Comparison of ENCODE assay signal across 23 cellular contexts in the genomic region with DNA sequence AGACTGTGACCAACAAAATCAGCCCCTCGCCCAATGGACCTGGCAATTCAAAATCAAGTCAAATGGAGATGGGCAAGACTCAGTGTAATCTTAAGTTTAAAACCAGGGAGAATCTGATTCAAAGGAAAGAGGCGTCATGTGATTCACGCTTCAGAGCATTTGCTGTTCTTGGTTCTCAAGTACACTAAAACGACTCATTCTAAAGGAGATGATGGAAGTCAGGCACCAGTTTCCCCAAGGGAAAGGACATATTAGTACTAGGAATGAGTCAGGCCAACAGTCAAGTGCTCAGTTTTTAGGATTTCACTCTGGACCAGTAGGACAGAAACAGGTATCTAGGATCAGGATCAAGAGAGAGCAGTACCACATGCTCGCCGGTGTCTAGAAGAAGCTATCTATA.
A peak's percentile ranks its signal among the peaks of the same experiment; 100 is the strongest.
DNase-seq lines count a peak whose midpoint lies in the region; ATAC-seq, FAIRE-seq and TF ChIP-seq lines count a peak whose summit lies in the region.
"Had no signal": no experiment of that assay in that cellular context is flagged by ENCODE, and none has a peak within 500 bp of the region (broad histone marks: within the 10 kb centered on the region; RNA-seq: fewer than 3 reads in every experiment).

No MANE protein-coding gene starts in this region.

- H3K79me1 ChIP-seq in IMR-90 (ENCODE audit: low read depth in 1 of 2, low read length in 2 of 2) = no peaks in the 10 kb centered on the region

- peak; percentile 10 for DNase-seq in AG10803 (ENCODE audit: low read depth)
- DNase-seq in IMR-90 = peak; percentile 26
- DNase-seq in endothelial cell of umbilical vein (ENCODE audit: low read depth, low spot score) = peak; percentile 6
- DNase-seq in kidney tubule cell (ENCODE audit: low spot score) = peak; percentile 63
- DNase-seq in T-helper 9 cell = no peak
- no peak for DNase-seq in ascending aorta (ENCODE audit: low spot score in 2 of 2)
- no peak for DNase-seq in MG63
- DNase-seq: BE2C; C1 segment of cervical spinal cord; CD4-positive, CD25-positive, alpha-beta regulatory T cell; CD8-positive, alpha-beta memory T cell; COR-L47; DMS 273 treated with DMSO at 0.1 percent for 48 hours; DMS53; DND-41; EL; GOT3; H7; HFFc6 had no signal

- H3K27ac ChIP-seq in IMR-90 (ENCODE audit: insufficient read depth, low read length) (no peak overlapping the region), endothelial cell of umbilical vein (ENCODE audit: insufficient read depth, low read depth, low read length) (no peak overlapping the region), ascending aorta (no peak overlapping the region)

- H2AK9ac ChIP-seq in IMR-90 (replicated peaks; ENCODE audit: low read depth, low read length, poor library complexity) = no peak overlapping the region

- H4K20me1 ChIP-seq in IMR-90 (ENCODE audit: insufficient read depth, low read length) (no peaks in the 10 kb centered on the region), endothelial cell of umbilical vein (replicated peaks; ENCODE audit: control insufficient read depth, extremely low read depth, insufficient read depth, low read length) (no peaks in the 10 kb centered on the region)

- H2AFZ ChIP-seq in IMR-90 (replicated peaks; ENCODE audit: low read length, poor library complexity) (no peak overlapping the region), endothelial cell of umbilical vein (ENCODE audit: low read depth, low read length) (no peak overlapping the region)

- no peaks in the 10 kb centered on the region for H3K36me3 ChIP-seq in IMR-90 (ENCODE audit: control insufficient read depth, insufficient read depth, low read length)
- no peaks in the 10 kb centered on the region for H3K36me3 ChIP-seq in endothelial cell of umbilical vein (ENCODE audit: control insufficient read depth in 2 of 2, extremely low read depth in 1 of 2, insufficient read depth in 2 of 2, low read length in 2 of 2)
- no peaks in the 10 kb centered on the region for H3K36me3 ChIP-seq in ascending aorta
- H3K36me3 ChIP-seq in MG63 = no peaks in the 10 kb centered on the region
- H3K36me3 ChIP-seq: BE2C had no signal

- H3K9me3 ChIP-seq in IMR-90 (ENCODE audit: control insufficient read depth, insufficient read depth, low read length) (no peaks in the 10 kb centered on the region), endothelial cell of umbilical vein (replicated peaks; ENCODE audit: control insufficient read depth, insufficient read depth, low read length) (no peaks in the 10 kb centered on the region), ascending aorta (no peaks in the 10 kb centered on the region), MG63 (no peaks in the 10 kb centered on the region)
- H3K9me3 ChIP-seq: BE2C had no signal

- H3K4me2 ChIP-seq in IMR-90 (ENCODE audit: low read depth, low read length) (no peak overlapping the region), endothelial cell of umbilical vein (ENCODE audit: insufficient read depth, low read length) (no peak overlapping the region)

- FAIRE-seq in endothelial cell of umbilical vein (lab: Jason Lieb, UNC) = no peak
- FAIRE-seq: GM12878, HTR-8/SVneo had no signal

- no peak overlapping the region for H4K91ac ChIP-seq in IMR-90 (ENCODE audit: insufficient read depth, low read depth, low read length)

- H2AK5ac ChIP-seq in IMR-90 (ENCODE audit: low read depth, low read length) = no peak overlapping the region

- dilution Hi-C loops in IMR-90 (cut with HindIII; ENCODE audit: low sequenced_read_pairs, unreplicated experiment) (no loop called here), endothelial cell of umbilical vein (cut with MboI; ENCODE audit: extremely low pct_ligation_motif_present, low sequenced_read_pairs) (no loop called here)

- H3K4ac ChIP-seq in IMR-90 (ENCODE audit: low read depth, low read length) = no peak overlapping the region

- H3K18ac ChIP-seq in IMR-90 (ENCODE audit: low read depth, low read length) = no peak overlapping the region

- H2BK5ac ChIP-seq in IMR-90 (ENCODE audit: low read depth, low read length, poor library complexity, severe bottlenecking) = no peak overlapping the region

- no peak overlapping the region for H2BK15ac ChIP-seq in IMR-90 (ENCODE audit: low read depth, low read length)

- intact Hi-C loops in IMR-90 (cut with micrococcal nuclease) = no loop called here
- intact Hi-C loops in endothelial cell of umbilical vein (cut with micrococcal nuclease) = loop anchor here (1.0 kb wide), 1 partner anchor 11 kb away; no protein-coding TSS in a partner anchor
- intact Hi-C loops in ascending aorta (cut with DNase I) = no loop called here

- BruUV-seq in IMR-90 (replicated peaks; lab: Mats Ljungman, UMichigan) = no TSS peak
- BruUV-seq in endothelial cell of umbilical vein (replicated peaks; lab: Mats Ljungman, UMichigan) = no TSS peak

- CTCF ChIA-PET in IMR-90 (lab: Yijun Ruan, JAX) (no interaction called here), endothelial cell of umbilical vein (lab: Charles Lee) (interaction anchor here (1.3 to 2.0 kb wide), 2 partner anchors 9 to 12 kb away, joined by 3 to 6 read pairs; no protein-coding TSS in a partner anchor)

- no peaks in the 10 kb centered on the region for H3K79me2 ChIP-seq in endothelial cell of umbilical vein (ENCODE audit: control insufficient read depth, insufficient read depth, low read length)

- H3K27me3 ChIP-seq in IMR-90 (ENCODE audit: control insufficient read depth, insufficient read depth, low read length) (no peaks in the 10 kb centered on the region), endothelial cell of umbilical vein (ENCODE audit: control insufficient read depth in 2 of 2, insufficient read depth in 2 of 2, low read length in 2 of 2) (no peaks in the 10 kb centered on the region), ascending aorta (no peaks in the 10 kb centered on the region), MG63 (no peaks in the 10 kb centered on the region)
- H3K27me3 ChIP-seq: BE2C had no signal

- POLR2A ChIA-PET in IMR-90 (lab: Charles Lee; ENCODE audit: unreplicated experiment) (no interaction called here), endothelial cell of umbilical vein (lab: Charles Lee) (no interaction called here)

- 100% methylated on average over 3 of the region's 6 CpGs; no CpG with 5 or more reads in 1 of the 2 experiments for WGBS in IMR-90 (ENCODE audit: extremely low coverage in 2 of 2, insufficient read length in 1 of 2), 2 experiments

- no peak overlapping the region for H4K5ac ChIP-seq in IMR-90 (ENCODE audit: low read depth, low read length)

- no peak overlapping the region for H3K56ac ChIP-seq in IMR-90 (ENCODE audit: extremely low read depth, insufficient read depth, low read length)

- no peak for ATAC-seq in IMR-90 (ENCODE audit: low read depth)
- no peak for ATAC-seq in HG02970 (IDR thresholded peaks at IDR 0.05; ENCODE audit: low FRiP score, unreplicated experiment)
- ATAC-seq: GM12878, HCT116 had no signal

- H3K14ac ChIP-seq in IMR-90 (replicated peaks; ENCODE audit: low read depth, low read length) = no peak overlapping the region

- H3K23ac ChIP-seq in IMR-90 (ENCODE audit: low read depth, low read length) = no peak overlapping the region

- no peak for TF ChIP-seq RAD21 in IMR-90 (IDR thresholded peaks at IDR 0.05; ENCODE audit: low read length)

- no peak overlapping the region for H2BK120ac ChIP-seq in IMR-90 (ENCODE audit: low read depth, low read length)

- H3K9ac ChIP-seq in IMR-90 (ENCODE audit: low read depth, low read length) (no peak overlapping the region), endothelial cell of umbilical vein (replicated peaks; ENCODE audit: extremely low read depth, insufficient read depth, low read length) (no peak overlapping the region)

- H3K9me1 ChIP-seq in IMR-90 (ENCODE audit: insufficient read depth, low read length) (no peaks in the 10 kb centered on the region), endothelial cell of umbilical vein (replicated peaks; ENCODE audit: control insufficient read depth, extremely low read depth, insufficient read depth, low read length) (no peaks in the 10 kb centered on the region)

- in situ Hi-C loops in IMR-90 (cut with MboI; ENCODE audit: low sequenced_read_pairs) = no loop called here

- TF ChIP-seq POLR2A in IMR-90 (IDR thresholded peaks at IDR 0.05; ENCODE audit: low read depth, low read length) (no peak), endothelial cell of umbilical vein (IDR thresholded peaks at IDR 0.05; ENCODE audit: low read depth, low read length) (no peak)

- H3K4me3 ChIP-seq in AG10803 (ENCODE audit: low read length) = no peak overlapping the region
- no peak overlapping the region for H3K4me3 ChIP-seq in IMR-90 (ENCODE audit: insufficient read depth, low read depth, low read length)
- no peak overlapping the region for H3K4me3 ChIP-seq in endothelial cell of umbilical vein (replicated peaks in 1 of 3; ENCODE audit: insufficient read depth in 1 of 3, low read depth in 1 of 3, low read length in 3 of 3)
- H3K4me3 ChIP-seq in ascending aorta = no peak overlapping the region
- H3K4me3 ChIP-seq in MG63 = no peak overlapping the region
- H3K4me3 ChIP-seq: GM12878 had no signal

- H2BK20ac ChIP-seq in IMR-90 (ENCODE audit: low read depth, low read length) = no peak overlapping the region

- TF ChIP-seq CTCF in AG10803 (conservative IDR thresholded peaks at IDR 0.05; ENCODE audit: low read length) (no peak), IMR-90 (conservative IDR thresholded peaks at IDR 0.05; ENCODE audit: low read depth, low read length) (no peak), endothelial cell of umbilical vein (IDR thresholded peaks at IDR 0.05; ENCODE audit: extremely low read depth in 1 of 2, insufficient read depth in 1 of 2, low read depth in 1 of 2, low read length in 2 of 2) (no peak), ascending aorta (IDR thresholded peaks at IDR 0.05) (no peak)

- no peak overlapping the region for H4K8ac ChIP-seq in IMR-90 (ENCODE audit: low read depth in 2 of 2, low read length in 2 of 2)

- H3K4me1 ChIP-seq in IMR-90 (ENCODE audit: control insufficient read depth, insufficient read depth, low read length) (no peaks in the 10 kb centered on the region; the same call in 1 of the 2 replicates), endothelial cell of umbilical vein (ENCODE audit: control insufficient read depth, extremely low read depth, insufficient read depth, low read length) (peaks cover 20% of the 10 kb centered on the region), ascending aorta (peaks cover 0 to 16% of the 10 kb centered on the region in 2 donors)
- H3K4me1 ChIP-seq: BE2C had no signal

TF ChIP-seq in IMR-90, 13 proteins besides CTCF, POLR2A, EP300 and RAD21 (continues in another document):
- TF ChIP-seq CHD1 (IDR thresholded peaks at IDR 0.05; ENCODE audit: low read depth, low read length) (no peak), CEBPB (IDR thresholded peaks at IDR 0.05; ENCODE audit: low read depth, low read length) (no peak)

TF ChIP-seq in endothelial cell of umbilical vein, 7 proteins besides CTCF, POLR2A, EP300 and RAD21:
- TF ChIP-seq FOS (IDR thresholded peaks at IDR 0.05; ENCODE audit: borderline replicate concordance, insufficient read depth, low read length) = peak; percentile 48
- no peak for TF ChIP-seq EZH2 (IDR thresholded peaks at IDR 0.05; ENCODE audit: borderline replicate concordance, low read depth, low read length, severe bottlenecking)
TF ChIP-seq in endothelial cell of umbilical vein: peak in this region for 1.

Comparison
In these comparisons a context has a peak if more than half of its experiments do, and no peak if none do; other contexts are left out.
1. DNase-seq: peak in AG10803 (single experiment), IMR-90 (single experiment), endothelial cell of umbilical vein (single experiment) and kidney tubule cell (single experiment); none in T-helper 9 cell (single experiment), ascending aorta (0 of 2) and MG63 (single experiment).